8 cellular contexts compared by ENCODE assay signal in the genomic region with DNA sequence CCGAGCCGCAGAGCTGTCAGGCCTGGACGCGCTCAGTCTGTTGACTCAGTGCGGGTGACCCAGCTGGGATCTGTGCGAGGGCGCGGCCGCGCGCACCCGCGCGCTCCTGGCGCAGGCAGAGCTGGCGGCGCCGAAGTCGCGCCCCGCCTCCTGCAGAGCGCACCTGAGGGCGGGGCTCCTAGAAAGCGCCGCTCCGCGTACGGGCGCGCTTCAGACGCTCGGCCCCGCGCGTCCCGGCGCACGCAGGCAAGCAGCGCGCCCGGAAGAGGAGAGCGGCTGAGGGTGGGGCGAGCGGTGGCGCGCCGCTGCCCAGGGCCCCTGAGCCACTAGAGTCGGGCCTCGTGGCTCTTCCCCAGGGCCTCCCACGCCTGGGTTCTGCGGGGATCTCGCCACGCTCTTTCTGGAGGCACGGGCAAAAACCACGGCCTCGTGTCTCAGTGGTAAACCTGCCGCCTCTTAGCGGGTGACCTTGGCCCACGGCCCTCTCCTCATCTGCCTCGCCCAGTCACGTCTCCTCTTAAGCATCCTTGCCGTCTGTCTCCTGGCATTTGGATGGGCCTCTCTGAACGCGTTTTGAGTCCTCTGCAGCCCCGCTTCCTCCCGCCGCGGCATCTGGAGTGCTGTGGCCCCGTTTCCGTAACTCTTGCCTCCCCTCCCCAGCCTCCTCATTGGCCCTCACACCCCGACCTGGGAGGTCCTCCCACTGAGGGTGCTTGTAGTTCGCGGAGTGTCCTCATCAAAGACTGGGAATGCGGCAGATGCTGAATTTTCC. TPM values are rescaled to one million over a fixed set of nuclear protein-coding genes. Genes with fewer than 3 reads are reported as not detected.
DNase-seq lines count a peak whose midpoint lies in the region; ATAC-seq and TF ChIP-seq lines count a peak whose summit lies in the region.

A gene with protein sequence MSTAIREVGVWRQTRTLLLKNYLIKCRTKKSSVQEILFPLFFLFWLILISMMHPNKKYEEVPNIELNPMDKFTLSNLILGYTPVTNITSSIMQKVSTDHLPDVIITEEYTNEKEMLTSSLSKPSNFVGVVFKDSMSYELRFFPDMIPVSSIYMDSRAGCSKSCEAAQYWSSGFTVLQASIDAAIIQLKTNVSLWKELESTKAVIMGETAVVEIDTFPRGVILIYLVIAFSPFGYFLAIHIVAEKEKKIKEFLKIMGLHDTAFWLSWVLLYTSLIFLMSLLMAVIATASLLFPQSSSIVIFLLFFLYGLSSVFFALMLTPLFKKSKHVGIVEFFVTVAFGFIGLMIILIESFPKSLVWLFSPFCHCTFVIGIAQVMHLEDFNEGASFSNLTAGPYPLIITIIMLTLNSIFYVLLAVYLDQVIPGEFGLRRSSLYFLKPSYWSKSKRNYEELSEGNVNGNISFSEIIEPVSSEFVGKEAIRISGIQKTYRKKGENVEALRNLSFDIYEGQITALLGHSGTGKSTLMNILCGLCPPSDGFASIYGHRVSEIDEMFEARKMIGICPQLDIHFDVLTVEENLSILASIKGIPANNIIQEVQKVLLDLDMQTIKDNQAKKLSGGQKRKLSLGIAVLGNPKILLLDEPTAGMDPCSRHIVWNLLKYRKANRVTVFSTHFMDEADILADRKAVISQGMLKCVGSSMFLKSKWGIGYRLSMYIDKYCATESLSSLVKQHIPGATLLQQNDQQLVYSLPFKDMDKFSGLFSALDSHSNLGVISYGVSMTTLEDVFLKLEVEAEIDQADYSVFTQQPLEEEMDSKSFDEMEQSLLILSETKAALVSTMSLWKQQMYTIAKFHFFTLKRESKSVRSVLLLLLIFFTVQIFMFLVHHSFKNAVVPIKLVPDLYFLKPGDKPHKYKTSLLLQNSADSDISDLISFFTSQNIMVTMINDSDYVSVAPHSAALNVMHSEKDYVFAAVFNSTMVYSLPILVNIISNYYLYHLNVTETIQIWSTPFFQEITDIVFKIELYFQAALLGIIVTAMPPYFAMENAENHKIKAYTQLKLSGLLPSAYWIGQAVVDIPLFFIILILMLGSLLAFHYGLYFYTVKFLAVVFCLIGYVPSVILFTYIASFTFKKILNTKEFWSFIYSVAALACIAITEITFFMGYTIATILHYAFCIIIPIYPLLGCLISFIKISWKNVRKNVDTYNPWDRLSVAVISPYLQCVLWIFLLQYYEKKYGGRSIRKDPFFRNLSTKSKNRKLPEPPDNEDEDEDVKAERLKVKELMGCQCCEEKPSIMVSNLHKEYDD (N-terminal part only) (minus strand): TSS at position 74 of the 772 bp plus-strand sequence. CDS start 12,718 bp downstream, outside the sequence.

- peaks cover 7% of the 10 kb centered on the region for H3F3A ChIP-seq in MM.1S (ENCODE audit: insufficient read depth, low read length)

- peak; percentile 75 to 83 for TF ChIP-seq POLR2A in gastroesophageal sphincter (IDR thresholded peaks at IDR 0.05)

- peak within 1 kb of the TSS; percentile 60 for H3K4me3 ChIP-seq in HAP-1
- peak within 1 kb of the TSS; percentile 93 for H3K4me3 ChIP-seq in MM.1S (ENCODE audit: low read length)
- H3K4me3 ChIP-seq in SJSA1: peak within 1 kb of the TSS; percentile 67
- peak within 1 kb of the TSS; percentile 75 to 85 for H3K4me3 ChIP-seq in gastroesophageal sphincter
- peak within 1 kb of the TSS; percentile 83 to 84 for H3K4me3 ChIP-seq in neutrophil (ENCODE audit: low read depth in 1 of 2, low read length in 1 of 2)

- peak within 1 kb of the TSS; percentile 93 for H3K27ac Mint-ChIP-seq in activated naive CD4-positive, alpha-beta T cell treated with anti-CD3 and anti-CD28 coated beads, Interleukin-2, amount 10 ng/mL, durations not matched to agents 7 days and 5 days

- WGBS in gastroesophageal sphincter (ENCODE audit: low coverage in 1 of 2), 2 donors: 0 to 3% methylated on average over 17 to 21 of the region's 74 CpGs

- H3K4me3 Mint-ChIP-seq in activated naive CD4-positive, alpha-beta T cell treated with anti-CD3 and anti-CD28 coated beads, Interleukin-2, amount 10 ng/mL, durations not matched to agents 7 days and 5 days: peak within 1 kb of the TSS; percentile 97

- peak within 1 kb of the TSS; percentile 67; the same call in 1 of the 2 replicates for H3K27ac ChIP-seq in MM.1S (ENCODE audit: low read length)
- peak within 1 kb of the TSS; percentile 33 for H3K27ac ChIP-seq in SJSA1
- peak within 1 kb of the TSS; percentile 76 to 95 (median 89) for H3K27ac ChIP-seq in gastroesophageal sphincter
- peak within 1 kb of the TSS; percentile 85 for H3K27ac ChIP-seq in neutrophil

- peak; percentile 97 for ATAC-seq in gastroesophageal sphincter

- H3K27me3 ChIP-seq in HAP-1 (ENCODE audit: low read depth) (peaks cover 4% of the 10 kb centered on the region; the same call in 1 of the 2 replicates), MM.1S (replicated peaks; ENCODE audit: insufficient read depth, low read length) (no peaks in the 10 kb centered on the region), SJSA1 (replicated peaks) (peaks cover 6% of the 10 kb centered on the region; the same call in 1 of the 2 replicates), gastroesophageal sphincter (no peaks in the 10 kb centered on the region), neutrophil (peaks cover 26% of the 10 kb centered on the region)

- H2AFZ ChIP-seq in MM.1S (ENCODE audit: low read length): peak within 1 kb of the TSS; percentile 94

- no peak for TF ChIP-seq EP300 in gastroesophageal sphincter (IDR thresholded peaks at IDR 0.05)

- H3K36me3 Mint-ChIP-seq in activated naive CD4-positive, alpha-beta T cell treated with anti-CD3 and anti-CD28 coated beads, Interleukin-2, amount 10 ng/mL, durations not matched to agents 7 days and 5 days: peaks cover 2% of the 10 kb centered on the region

- peaks cover 29% of the 10 kb centered on the region for H3K4me1 Mint-ChIP-seq in activated naive CD4-positive, alpha-beta T cell treated with anti-CD3 and anti-CD28 coated beads, Interleukin-2, amount 10 ng/mL, durations not matched to agents 7 days and 5 days

- TF ChIP-seq CTCF in MM.1S (IDR thresholded peaks at IDR 0.05; ENCODE audit: low read length) (no peak), gastroesophageal sphincter (IDR thresholded peaks at IDR 0.05) (no peak), neutrophil (IDR thresholded peaks at IDR 0.05) (peak; percentile 27), subcutaneous adipose tissue (IDR thresholded peaks at IDR 0.05; ENCODE audit: low read depth) (no peak)

- H4K20me1 ChIP-seq in MM.1S (ENCODE audit: insufficient read depth, low read length): no peaks in the 10 kb centered on the region

- H3K4me2 ChIP-seq in MM.1S (ENCODE audit: low read depth, low read length): peak within 1 kb of the TSS; percentile 96

- H3K9ac ChIP-seq in ES-I3 (ENCODE audit: low read depth, low read length) (peak within 1 kb of the TSS; percentile 81), MM.1S (ENCODE audit: low read length) (peak within 1 kb of the TSS; percentile 88)

- H3K27me3 Mint-ChIP-seq in activated naive CD4-positive, alpha-beta T cell treated with anti-CD3 and anti-CD28 coated beads, Interleukin-2, amount 10 ng/mL, durations not matched to agents 7 days and 5 days: peaks cover 7% of the 10 kb centered on the region

- H3K9me2 ChIP-seq in MM.1S (replicated peaks; ENCODE audit: insufficient read depth, low read length): no peaks in the 10 kb centered on the region

- in situ Hi-C loops in HAP-1 (cut with MboI; ENCODE audit: low sequenced_read_pairs): loop anchor here (25.0 kb wide), 1 partner anchor 185 kb away; no protein-coding TSS in a partner anchor

- H3K4me1 ChIP-seq in ES-I3 (ENCODE audit: insufficient read depth, low read length) (no peaks in the 10 kb centered on the region; the same call in 1 of the 2 replicates), HAP-1 (peaks cover 12% of the 10 kb centered on the region), MM.1S (ENCODE audit: low read length) (peaks cover 18% of the 10 kb centered on the region), SJSA1 (replicated peaks) (peaks cover 13% of the 10 kb centered on the region), gastroesophageal sphincter (peaks cover 0 to 27% (median 5%) of the 10 kb centered on the region in 3 donors), neutrophil (ENCODE audit: control insufficient read depth in 1 of 2, insufficient read depth in 1 of 2, low read depth in 1 of 2, low read length in 1 of 2) (peaks cover 16 to 19% of the 10 kb centered on the region in 2 experiments)

- H3K9me3 ChIP-seq in ES-I3 (ENCODE audit: control insufficient read depth, insufficient read depth, low read length) (no peaks in the 10 kb centered on the region; the same call in 1 of the 2 replicates), HAP-1 (no peaks in the 10 kb centered on the region), MM.1S (replicated peaks; ENCODE audit: insufficient read depth, low read length) (no peaks in the 10 kb centered on the region), SJSA1 (replicated peaks) (0 out of 2 replicates have a peak, but pooled peaks cover 3% of the 10 kb centered on the region), gastroesophageal sphincter (no peaks in the 10 kb centered on the region), neutrophil (no peaks in the 10 kb centered on the region)

- CTCF ChIA-PET in activated naive CD4-positive, alpha-beta T cell treated with anti-CD3 and anti-CD28 coated beads, Interleukin-2, amount 10 ng/mL, durations not matched to agents 7 days and 5 days (lab: Charles Lee): no interaction called here

- H3K79me2 ChIP-seq in MM.1S (ENCODE audit: low read length): peaks cover 21% of the 10 kb centered on the region

- DNase-seq in HAP-1 (ENCODE audit: low spot score in 2 of 2) (peak; percentile 76 to 82), MM.1S (peak; percentile 96), SJSA1 (ENCODE audit: low read depth in 1 of 2, low spot score in 2 of 2) (peak; percentile 89 to 90)
- DNase-seq in activated naive CD4-positive, alpha-beta T cell treated with anti-CD3 and anti-CD28 coated beads, Interleukin-2, amount 10 ng/mL, durations not matched to agents 7 days and 5 days: peak; percentile 91

- no peaks in the 10 kb centered on the region for H3K36me3 ChIP-seq in ES-I3 (ENCODE audit: insufficient read depth, low read length)
- H3K36me3 ChIP-seq in HAP-1 (replicated peaks): no peaks in the 10 kb centered on the region
- H3K36me3 ChIP-seq in MM.1S (replicated peaks; ENCODE audit: insufficient read depth, low read length): no peaks in the 10 kb centered on the region
- no peaks in the 10 kb centered on the region for H3K36me3 ChIP-seq in SJSA1
- H3K36me3 ChIP-seq in gastroesophageal sphincter: no peaks in the 10 kb centered on the region
- H3K36me3 ChIP-seq in neutrophil: no peaks in the 10 kb centered on the region

- no peaks in the 10 kb centered on the region for H3K9me3 Mint-ChIP-seq in activated naive CD4-positive, alpha-beta T cell treated with anti-CD3 and anti-CD28 coated beads, Interleukin-2, amount 10 ng/mL, durations not matched to agents 7 days and 5 days

RNA-seq across cellular contexts. Expression of the gene that starts here (rescaled TPM):
- 8.8 and 11.1 TPM in 2 replicates for total RNA-seq in SJSA1 (2014; rRNA removed; shearing (Covaris generic))
- 10 to 100 TPM in 3 of 4 donors, 1 to 10 TPM in 1; 9.4 to 42.0 (median 22.0) TPM for total RNA-seq in gastroesophageal sphincter
- total RNA-seq in subcutaneous adipose tissue: 10 to 100 TPM; 58.3 to 91.8 (median 84.1) TPM

Comparison
In these comparisons a context has a peak if more than half of its experiments do, and no peak if none do; other contexts are left out.
1. Peak in every context shown above with its lines: DNase-seq, ATAC-seq, H3K4me3 ChIP-seq and H3K27ac ChIP-seq.
2. H3K27ac ChIP-seq: peak in every context shown above with its lines; median percentile 89 in gastroesophageal sphincter; 85 in neutrophil; 67 in MM.1S; 33 in SJSA1.